ENCODE assay signal across 1 cellular context in genomic region chr12:54191550-54192022, GRCh38.
A peak's percentile ranks its signal among the peaks of the same experiment; 100 is the strongest.
TF ChIP-seq lines count a peak whose summit lies in the region.

No MANE protein-coding gene starts in this region.

TF ChIP-seq in HEK293, 187 proteins besides CTCF, POLR2A, EP300 and RAD21 (continued from another document and continues in another):
- TF ChIP-seq, protein P1, sequence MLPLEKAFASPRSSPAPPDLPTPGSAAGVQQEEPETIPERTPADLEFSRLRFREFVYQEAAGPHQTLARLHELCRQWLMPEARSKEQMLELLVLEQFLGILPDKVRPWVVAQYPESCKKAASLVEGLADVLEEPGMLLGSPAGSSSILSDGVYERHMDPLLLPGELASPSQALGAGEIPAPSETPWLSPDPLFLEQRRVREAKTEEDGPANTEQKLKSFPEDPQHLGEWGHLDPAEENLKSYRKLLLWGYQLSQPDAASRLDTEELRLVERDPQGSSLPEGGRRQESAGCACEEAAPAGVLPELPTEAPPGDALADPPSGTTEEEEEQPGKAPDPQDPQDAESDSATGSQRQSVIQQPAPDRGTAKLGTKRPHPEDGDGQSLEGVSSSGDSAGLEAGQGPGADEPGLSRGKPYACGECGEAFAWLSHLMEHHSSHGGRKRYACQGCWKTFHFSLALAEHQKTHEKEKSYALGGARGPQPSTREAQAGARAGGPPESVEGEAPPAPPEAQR (tag by site-specific recombination; IDR thresholded peaks at IDR 0.05), result 0 out of 2 replicates have a peak, but pooled peaks have one; percentile 47
- TF ChIP-seq MZF1 (tag by site-specific recombination; IDR thresholded peaks at IDR 0.05; ENCODE audit: borderline replicate concordance) (peak; percentile 14; the same call in 1 of the 2 replicates), ZNF2 (tag by site-specific recombination; IDR thresholded peaks at IDR 0.05) (peak; percentile 96), ZNF600 (tag by site-specific recombination; IDR thresholded peaks at IDR 0.05) (peak; percentile 22; the same call in 1 of the 2 replicates), PRDM1 (tag by site-specific recombination; IDR thresholded peaks at IDR 0.05) (peak; percentile 42; the same call in 1 of the 2 replicates), ZNF664 (tag by site-specific recombination; IDR thresholded peaks at IDR 0.05) (no peak), ZNF19 (tag by site-specific recombination; IDR thresholded peaks at IDR 0.05; ENCODE audit: low read depth) (no peak), PRDM2 (tag by site-specific recombination; IDR thresholded peaks at IDR 0.05; ENCODE audit: borderline replicate concordance) (no peak), ZNF184 (tag by site-specific recombination; IDR thresholded peaks at IDR 0.05) (no peak), ZNF221 (tag by site-specific recombination; IDR thresholded peaks at IDR 0.05; ENCODE audit: borderline replicate concordance) (no peak), ZNF214 (tag by site-specific recombination; IDR thresholded peaks at IDR 0.05; ENCODE audit: borderline replicate concordance) (no peak), ZNF518A (tag by site-specific recombination; conservative IDR thresholded peaks at IDR 0.05; ENCODE audit: low read depth) (peak; percentile 55), ZNF585B (tag by site-specific recombination; IDR thresholded peaks at IDR 0.05) (no peak), ZNF350 (tag by site-specific recombination; IDR thresholded peaks at IDR 0.05) (no peak), ZNF324 (tag by site-specific recombination; IDR thresholded peaks at IDR 0.05) (peak; percentile 90), SALL2 (tag by site-specific recombination; IDR thresholded peaks at IDR 0.05; ENCODE audit: borderline replicate concordance) (peak; percentile 52; the same call in 1 of the 2 replicates), ZNF571 (tag by site-specific recombination; IDR thresholded peaks at IDR 0.05) (no peak), ZFHX2 (tag by site-specific recombination; conservative IDR thresholded peaks at IDR 0.05) (no peak), ZNF132 (tag by site-specific recombination; IDR thresholded peaks at IDR 0.05; ENCODE audit: borderline replicate concordance) (no peak), ZNF37A (tag by site-specific recombination; IDR thresholded peaks at IDR 0.05) (no peak), OVOL3 (tag by site-specific recombination; IDR thresholded peaks at IDR 0.05) (no peak), SP7 (tag by site-specific recombination; IDR thresholded peaks at IDR 0.05) (peak; percentile 90), BCL11A (tag by site-specific recombination; IDR thresholded peaks at IDR 0.05; ENCODE audit: low read depth) (0 out of 2 replicates have a peak, but pooled peaks have one; percentile 20), ZNF155 (tag by site-specific recombination; IDR thresholded peaks at IDR 0.05) (no peak), PRDM4 (tag by site-specific recombination; IDR thresholded peaks at IDR 0.05) (0 out of 2 replicates have a peak, but pooled peaks have one; percentile 51), ZBTB1 (tag by site-specific recombination; IDR thresholded peaks at IDR 0.05) (no peak), EGR2 (tag by site-specific recombination; IDR thresholded peaks at IDR 0.05; ENCODE audit: low read depth) (no peak), ZNF112 (tag by site-specific recombination; IDR thresholded peaks at IDR 0.05) (no peak), TCF7L2 (IDR thresholded peaks at IDR 0.05; ENCODE audit: borderline replicate concordance, low read depth, low read length) (no peak), ZNF211 (tag by site-specific recombination; IDR thresholded peaks at IDR 0.05; ENCODE audit: low read depth) (no peak), ZNF174 (tag by site-specific recombination; IDR thresholded peaks at IDR 0.05) (no peak), ZNF843 (tag by site-specific recombination; IDR thresholded peaks at IDR 0.05) (0 out of 2 replicates have a peak, but pooled peaks have one; percentile 60), TRIM28 (IDR thresholded peaks at IDR 0.05; ENCODE audit: borderline replicate concordance, low read length) (no peak), ZNF776 (tag by site-specific recombination; IDR thresholded peaks at IDR 0.05; ENCODE audit: borderline replicate concordance) (no peak), ZNF394 (tag by site-specific recombination; IDR thresholded peaks at IDR 0.05; ENCODE audit: borderline replicate concordance) (peak; percentile 92), ZSCAN30 (tag by site-specific recombination; IDR thresholded peaks at IDR 0.05) (no peak), ZBTB7A (tag by site-specific recombination; IDR thresholded peaks at IDR 0.05; ENCODE audit: low read depth) (peak; percentile 87; the same call in 1 of the 2 replicates), ZNF239 (tag by site-specific recombination; IDR thresholded peaks at IDR 0.05) (no peak), ZNF26 (tag by site-specific recombination; IDR thresholded peaks at IDR 0.05) (no peak), REPIN1 (tag by site-specific recombination; IDR thresholded peaks at IDR 0.05; ENCODE audit: low read depth) (peak; percentile 61; the same call in 1 of the 2 replicates)
- TF ChIP-seq, protein P2, sequence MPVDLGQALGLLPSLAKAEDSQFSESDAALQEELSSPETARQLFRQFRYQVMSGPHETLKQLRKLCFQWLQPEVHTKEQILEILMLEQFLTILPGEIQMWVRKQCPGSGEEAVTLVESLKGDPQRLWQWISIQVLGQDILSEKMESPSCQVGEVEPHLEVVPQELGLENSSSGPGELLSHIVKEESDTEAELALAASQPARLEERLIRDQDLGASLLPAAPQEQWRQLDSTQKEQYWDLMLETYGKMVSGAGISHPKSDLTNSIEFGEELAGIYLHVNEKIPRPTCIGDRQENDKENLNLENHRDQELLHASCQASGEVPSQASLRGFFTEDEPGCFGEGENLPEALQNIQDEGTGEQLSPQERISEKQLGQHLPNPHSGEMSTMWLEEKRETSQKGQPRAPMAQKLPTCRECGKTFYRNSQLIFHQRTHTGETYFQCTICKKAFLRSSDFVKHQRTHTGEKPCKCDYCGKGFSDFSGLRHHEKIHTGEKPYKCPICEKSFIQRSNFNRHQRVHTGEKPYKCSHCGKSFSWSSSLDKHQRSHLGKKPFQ (tag by site-specific recombination; IDR thresholded peaks at IDR 0.05), result no peak
- TF ChIP-seq, protein P3, sequence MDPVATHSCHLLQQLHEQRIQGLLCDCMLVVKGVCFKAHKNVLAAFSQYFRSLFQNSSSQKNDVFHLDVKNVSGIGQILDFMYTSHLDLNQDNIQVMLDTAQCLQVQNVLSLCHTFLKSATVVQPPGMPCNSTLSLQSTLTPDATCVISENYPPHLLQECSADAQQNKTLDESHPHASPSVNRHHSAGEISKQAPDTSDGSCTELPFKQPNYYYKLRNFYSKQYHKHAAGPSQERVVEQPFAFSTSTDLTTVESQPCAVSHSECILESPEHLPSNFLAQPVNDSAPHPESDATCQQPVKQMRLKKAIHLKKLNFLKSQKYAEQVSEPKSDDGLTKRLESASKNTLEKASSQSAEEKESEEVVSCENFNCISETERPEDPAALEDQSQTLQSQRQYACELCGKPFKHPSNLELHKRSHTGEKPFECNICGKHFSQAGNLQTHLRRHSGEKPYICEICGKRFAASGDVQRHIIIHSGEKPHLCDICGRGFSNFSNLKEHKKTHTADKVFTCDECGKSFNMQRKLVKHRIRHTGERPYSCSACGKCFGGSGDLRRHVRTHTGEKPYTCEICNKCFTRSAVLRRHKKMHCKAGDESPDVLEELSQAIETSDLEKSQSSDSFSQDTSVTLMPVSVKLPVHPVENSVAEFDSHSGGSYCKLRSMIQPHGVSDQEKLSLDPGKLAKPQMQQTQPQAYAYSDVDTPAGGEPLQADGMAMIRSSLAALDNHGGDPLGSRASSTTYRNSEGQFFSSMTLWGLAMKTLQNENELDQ (tag by site-specific recombination; IDR thresholded peaks at IDR 0.05; ENCODE audit: low read depth), result no peak
